ENCODE assay signal across 18 cellular contexts in the genomic region with DNA sequence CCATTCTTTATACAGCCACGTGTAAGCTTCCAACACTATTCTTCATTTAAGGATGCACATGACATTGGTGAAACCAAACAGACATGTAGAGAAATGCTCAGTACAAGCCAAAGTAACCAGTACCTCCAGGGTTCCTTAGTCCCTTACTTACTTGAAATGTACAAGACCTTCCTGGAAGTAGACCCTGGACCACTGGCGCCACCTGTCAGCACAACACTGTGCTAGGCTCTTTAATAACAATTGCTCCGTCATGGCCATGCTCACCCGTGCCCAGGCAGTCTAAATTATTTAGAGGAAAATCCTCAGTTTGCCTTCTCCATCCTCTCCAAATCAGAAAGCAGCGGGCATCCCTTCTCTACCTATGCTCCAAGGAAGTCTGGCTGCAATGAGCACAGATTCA. TPM values are rescaled to one million over a fixed set of nuclear protein-coding genes. Genes with fewer than 3 reads are reported as not detected.
A peak's percentile ranks its signal among the peaks of the same experiment; 100 is the strongest.
DNase-seq lines count a peak whose midpoint lies in the region; ATAC-seq and TF ChIP-seq lines count a peak whose summit lies in the region.
"Had no signal": no experiment of that assay in that cellular context is flagged by ENCODE, and none has a peak within 500 bp of the region (broad histone marks: within the 10 kb centered on the region; RNA-seq: fewer than 3 reads in every experiment).

No MANE protein-coding gene starts in this region.

- peak overlapping the region; percentile 32 for H3K27ac Mint-ChIP-seq in activated CD4-positive, alpha-beta T cell treated with anti-CD3 and anti-CD28 coated beads for 36 hours
- no peak overlapping the region for H3K27ac Mint-ChIP-seq in endodermal cell
- H3K27ac Mint-ChIP-seq: CD14-positive monocyte, IgD-negative memory B cell, neural progenitor cell had no signal

- H3K36me3 ChIP-seq in Panc1 (ENCODE audit: control insufficient read depth, insufficient read depth, low read length), result no peaks in the 10 kb centered on the region
- H3K36me3 ChIP-seq in endodermal cell (ENCODE audit: control insufficient read depth, insufficient read depth, low read length), result peaks cover 13% of the 10 kb centered on the region
- H3K36me3 ChIP-seq: transverse colon had no signal

- POLR2A ChIA-PET in activated CD4-positive, alpha-beta T cell treated with anti-CD3 and anti-CD28 coated beads for 36 hours (lab: Charles Lee), result no interaction called here
- POLR2A ChIA-PET in Panc1 (lab: Charles Lee), result interaction anchor here (0.6 kb wide), 1 partner anchor 1977 kb away, joined by 3 read pairs; no protein-coding TSS in a partner anchor

- peaks cover 11% of the 10 kb centered on the region for H3K4me1 Mint-ChIP-seq in activated CD4-positive, alpha-beta T cell treated with anti-CD3 and anti-CD28 coated beads for 36 hours
- H3K4me1 Mint-ChIP-seq in endodermal cell, result peaks cover 25% of the 10 kb centered on the region
- H3K4me1 Mint-ChIP-seq: CD14-positive monocyte, IgD-negative memory B cell, neural progenitor cell had no signal

- intact Hi-C loops in activated CD4-positive, alpha-beta T cell treated with anti-CD3 and anti-CD28 coated beads for 36 hours (cut with DNase I, micrococcal nuclease), result loop anchor here in 1 of 2 experiments (1.0 kb wide), 1 partner anchor 52 kb away; no protein-coding TSS in a partner anchor
- intact Hi-C loops in Panc1 (cut with micrococcal nuclease; ENCODE audit: unreplicated experiment), result no loop called here

- 91% methylated on average over 4 to 5 of the region's 5 CpGs for WGBS in endodermal cell (ENCODE audit: insufficient coverage in 1 of 2, insufficient read length in 1 of 2), 2 experiments

- TF ChIP-seq CTCF in Panc1 (IDR thresholded peaks at IDR 0.05), result peak; percentile 33
- peak; percentile 44 for TF ChIP-seq CTCF in endodermal cell (conservative IDR thresholded peaks at IDR 0.05)
- TF ChIP-seq CTCF in GM13976 (IDR thresholded peaks at IDR 0.05; ENCODE audit: borderline replicate concordance, control extremely low read depth, extremely low read depth, insufficient read depth, missing control alignments), result no peak

- peak; percentile 64 for DNase-seq in activated CD4-positive, alpha-beta T cell treated with anti-CD3 and anti-CD28 coated beads for 36 hours
- DNase-seq in activated CD4-positive, alpha-beta T cell treated with anti-CD3 and anti-CD28 coated beads, Interleukin-2, amount 50 U/mL, for 1 hour, result no peak
- no peak for DNase-seq in Panc1 (ENCODE audit: low read depth, low spot score)
- DNase-seq in endodermal cell, result peak; percentile 54
- peak; percentile 48 for DNase-seq in stimulated activated CD4-positive, alpha-beta T cell treated with anti-CD3 and anti-CD28 coated beads, Interleukin-4, amount 100 ng/mL, for 1 hour
- DNase-seq in GM13976 (ENCODE audit: low spot score), result no peak
- no peak for DNase-seq in superior temporal gyrus (ENCODE audit: extremely low spot score)
- no peak for DNase-seq in NCI-H526 (lab: John Stamatoyannopoulos, UW)
- DNase-seq: activated effector memory CD4-positive, alpha-beta T cell treated with Interleukin-2 at 50 U/mL for 16 hours; cortex of kidney; mammary epithelial cell; NCI-H1048; retina; SHP77 treated with DMSO at 0.1 percent for 48 hours; transverse colon had no signal

- H3K4me3 Mint-ChIP-seq in activated CD4-positive, alpha-beta T cell treated with anti-CD3 and anti-CD28 coated beads for 36 hours, result no peak overlapping the region
- no peak overlapping the region for H3K4me3 Mint-ChIP-seq in endodermal cell
- H3K4me3 Mint-ChIP-seq: CD14-positive monocyte, IgD-negative memory B cell, neural progenitor cell had no signal

- H3K27ac ChIP-seq in Panc1 (ENCODE audit: low read length), result no peak overlapping the region
- no peak overlapping the region for H3K27ac ChIP-seq in endodermal cell (ENCODE audit: low read depth, low read length)
- H3K27ac ChIP-seq: neural progenitor cell, transverse colon had no signal

- H3K4me1 ChIP-seq in Panc1 (ENCODE audit: control insufficient read depth, insufficient read depth, low read length) (no peaks in the 10 kb centered on the region; the same call in 1 of the 2 replicates), endodermal cell (ENCODE audit: control insufficient read depth, insufficient read depth, low read length) (peaks cover under 1% of the 10 kb centered on the region)
- H3K4me1 ChIP-seq: transverse colon had no signal

- in situ Hi-C loops in Panc1 (cut with HindIII; ENCODE audit: low pct_unique_long_range_greater_than_20kb, low sequenced_read_pairs) (no loop called here), GM13976 (cut with MboI; ENCODE audit: low sequenced_read_pairs, unreplicated experiment) (no loop called here)

- BruUV-seq in Panc1 (replicated peaks; lab: Mats Ljungman, UMichigan), result no TSS peak

- CTCF ChIA-PET in activated CD4-positive, alpha-beta T cell treated with anti-CD3 and anti-CD28 coated beads for 36 hours (lab: Charles Lee), result interaction anchor here (2.7 kb wide), 1 partner anchor 53 kb away, joined by 6 read pairs; no protein-coding TSS in a partner anchor
- CTCF ChIA-PET in Panc1 (lab: Charles Lee), result no interaction called here

- H3K9ac ChIP-seq in endodermal cell (ENCODE audit: extremely low read depth, low read length, poor library complexity, severe bottlenecking), result no peak overlapping the region
- H3K9ac ChIP-seq: neural progenitor cell had no signal

- no peaks in the 10 kb centered on the region for H3K27me3 Mint-ChIP-seq in activated CD4-positive, alpha-beta T cell treated with anti-CD3 and anti-CD28 coated beads for 36 hours
- no peaks in the 10 kb centered on the region for H3K27me3 Mint-ChIP-seq in endodermal cell (ENCODE audit: insufficient read depth)
- H3K27me3 Mint-ChIP-seq: IgD-negative memory B cell had no signal

- H3K4me3 ChIP-seq in Panc1 (ENCODE audit: low read depth in 2 of 2, low read length in 2 of 2) (no peak overlapping the region), endodermal cell (ENCODE audit: low read length) (no peak overlapping the region)
- H3K4me3 ChIP-seq: neural progenitor cell, transverse colon had no signal

- H3K9me3 ChIP-seq in Panc1 (ENCODE audit: control insufficient read depth, insufficient read depth, low read depth, low read length) (no peaks in the 10 kb centered on the region), endodermal cell (ENCODE audit: control insufficient read depth, low read length) (no peaks in the 10 kb centered on the region)
- H3K9me3 ChIP-seq: transverse colon had no signal

- H3K9me3 Mint-ChIP-seq in activated CD4-positive, alpha-beta T cell treated with anti-CD3 and anti-CD28 coated beads for 36 hours (ENCODE audit: low read depth), result no peaks in the 10 kb centered on the region
- no peaks in the 10 kb centered on the region for H3K9me3 Mint-ChIP-seq in endodermal cell
- H3K9me3 Mint-ChIP-seq: neural progenitor cell had no signal

- peak; percentile 49 for ATAC-seq in activated CD4-positive, alpha-beta T cell treated with anti-CD3 and anti-CD28 coated beads for 36 hours
- ATAC-seq in Panc1, result no peak

- H3K27me3 ChIP-seq in Panc1 (ENCODE audit: control insufficient read depth, insufficient read depth, low read length), result no peaks in the 10 kb centered on the region
- H3K27me3 ChIP-seq in endodermal cell (ENCODE audit: control insufficient read depth, insufficient read depth, low read length, poor library complexity, severe bottlenecking), result no peaks in the 10 kb centered on the region
- H3K27me3 ChIP-seq: neural progenitor cell, transverse colon had no signal

- H3K36me3 Mint-ChIP-seq in activated CD4-positive, alpha-beta T cell treated with anti-CD3 and anti-CD28 coated beads for 36 hours (ENCODE audit: low read depth), result peaks cover 4% of the 10 kb centered on the region
- peaks cover 19% of the 10 kb centered on the region for H3K36me3 Mint-ChIP-seq in endodermal cell (ENCODE audit: low read depth)
- H3K36me3 Mint-ChIP-seq: CD14-positive monocyte, IgD-negative memory B cell had no signal

RNA-seq across cellular contexts. Expression of gene ADGRA3, which starts 52.7 kb away (rescaled TPM):
- 10 to 100 TPM; 10.8 to 15.2 TPM for total RNA-seq in activated CD4-positive, alpha-beta T cell treated with anti-CD3 and anti-CD28 coated beads for 36 hours
- total RNA-seq in Panc1 (2021; ENCODE audit: unreplicated experiment) (41.2 TPM), endodermal cell (10 to 100 TPM; 51.8 to 54.9 TPM)
- 28.1 TPM for polyA plus RNA-seq in Panc1 (2012; ENCODE audit: insufficient read length)
- 69.8 TPM for polyA plus RNA-seq in endodermal cell (2013, experiment 1 of 2)
- polyA plus RNA-seq in endodermal cell (2013, experiment 2 of 2), result 66.8 TPM
- polyA plus RNA-seq: CD14-positive monocyte had no signal

Comparison
In these comparisons a context has a peak if more than half of its experiments do, and no peak if none do; other contexts are left out.
1. DNase-seq: peak in activated CD4-positive, alpha-beta T cell treated with anti-CD3 and anti-CD28 coated beads for 36 hours (single experiment), endodermal cell (single experiment) and stimulated activated CD4-positive, alpha-beta T cell treated with anti-CD3 and anti-CD28 coated beads, Interleukin-4, amount 100 ng/mL, for 1 hour (single experiment); none in activated CD4-positive, alpha-beta T cell treated with anti-CD3 and anti-CD28 coated beads, Interleukin-2, amount 50 U/mL, for 1 hour (single experiment), Panc1 (single experiment), GM13976 (single experiment), superior temporal gyrus (single experiment) and NCI-H526 (0 of 2).